1 cellular context compared by ENCODE assay signal in genomic region chrX:49741501-49741900, GRCh38. TPM values are rescaled to one million over a fixed set of nuclear protein-coding genes. Genes with fewer than 3 reads are reported as not detected.
"Had no signal": no experiment of that assay in that cellular context is flagged by ENCODE, and none has a peak within 500 bp of the region (broad histone marks: within the 10 kb centered on the region; RNA-seq: fewer than 3 reads in every experiment).

No MANE protein-coding gene starts in this region.

RNA-seq across cellular contexts. Expression of gene PAGE1, which starts 45.7 kb away (rescaled TPM):
- polyA plus RNA-seq: GM12878 had no signal
